Comparison of ENCODE assay signal across 1 cellular context in genomic region chr19:19594371-19594770, GRCh38.
TF ChIP-seq lines count a peak whose summit lies in the region.

No MANE protein-coding gene starts in this region.

TF ChIP-seq in GM12878, 131 proteins besides CTCF, POLR2A, EP300 and RAD21:
- TF ChIP-seq MYC (IDR thresholded peaks at IDR 0.05; ENCODE audit: insufficient read depth, insufficient read length, insufficient replicate concordance, low read length, severe bottlenecking) = no peak
- TF ChIP-seq MLLT1 (IDR thresholded peaks at IDR 0.05) = peak; percentile 46; the same call in 1 of the 2 replicates
